ENCODE assay signal across 34 cellular contexts in genomic region chr14:99072433-99072832, GRCh38.
"Had no signal": no experiment of that assay in that cellular context is flagged by ENCODE, and none has a peak within 500 bp of the region (broad histone marks: within the 10 kb centered on the region; RNA-seq: fewer than 3 reads in every experiment).

No MANE protein-coding gene starts in this region.

- H3K4me3 ChIP-seq: colonic mucosa, esophagus squamous epithelium, heart right ventricle, left ventricle myocardium inferior, lower lobe of right lung, mucosa of descending colon, neural progenitor cell, ovary, psoas muscle, sigmoid colon, stomach, testis, tibial artery, upper lobe of left lung had no signal

- DNase-seq: colonic mucosa; effector CD8-positive, alpha-beta T cell; esophagus squamous epithelium; foreskin melanocyte; glutamatergic neuron; heart right ventricle; hippocampal formation; kidney glomerular epithelial cell; left colon; left ventricle myocardium inferior; lower lobe of right lung; mucosa of descending colon; naive B cell; occipital lobe; ovary; psoas muscle; right cardiac atrium; sigmoid colon; stimulated activated CD4-positive, alpha-beta T cell treated with anti-CD3 and anti-CD28 coated beads, Interleukin-2, amount 100 ng/mL, for 24 hours; stimulated activated CD4-positive, alpha-beta T cell treated with anti-CD3 and anti-CD28 coated beads, Interleukin-4, amount 100 ng/mL, for 24 hours; stimulated activated naive CD4-positive, alpha-beta T cell treated with Interleukin-2 at 50 U/mL for 16 hours; stomach; testis had no signal

- H3K27me3 ChIP-seq: colonic mucosa, esophagus squamous epithelium, neural progenitor cell, ovary, sigmoid colon, stomach, testis, tibial artery, upper lobe of left lung had no signal

- FAIRE-seq: endothelial cell of umbilical vein, islet of Langerhans, urothelium cell line had no signal

- H3K4me1 Mint-ChIP-seq: memory B cell, mesothelial cell of epicardium, naive B cell, neural progenitor cell had no signal

- H2AFZ ChIP-seq: neural progenitor cell had no signal

- ATAC-seq: heart right ventricle; left colon; lower lobe of right lung; mucosa of descending colon; natural killer cell treated with Interleukin-12 subunit alpha and Interleukin-12 subunit beta and Interleukin-15 and Interleukin-18, amount 100 ng/mL, for 72 hours; psoas muscle; right cardiac atrium; stimulated activated effector memory CD8-positive, alpha-beta T cell treated with anti-CD3 and anti-CD28 coated beads, Interleukin-12 subunit alpha, Interleukin-12 subunit beta, amount 100 ng/mL, for 72 hours had no signal

- H3K4me3 Mint-ChIP-seq: dendritic cell treated with granulocyte-macrophage colony-stimulating factor and Interleukin-4, amounts not matched to agents 40 ng/mL and 50 ng/mL, for 4 days; memory B cell; mesothelial cell of epicardium; naive B cell; natural killer cell treated with Interleukin-12 subunit alpha and Interleukin-12 subunit beta and Interleukin-15 and Interleukin-18, amount 100 ng/mL, for 72 hours; neural progenitor cell; stimulated activated effector memory CD8-positive, alpha-beta T cell treated with anti-CD3 and anti-CD28 coated beads, Interleukin-12 subunit alpha, Interleukin-12 subunit beta, amount 100 ng/mL, for 72 hours had no signal

- H3K4me2 ChIP-seq: neural progenitor cell had no signal

- H3K9ac ChIP-seq: neural progenitor cell had no signal

- H3K27me3 Mint-ChIP-seq: dendritic cell treated with granulocyte-macrophage colony-stimulating factor and Interleukin-4, amounts not matched to agents 40 ng/mL and 50 ng/mL, for 4 days; naive B cell; natural killer cell treated with Interleukin-12 subunit alpha and Interleukin-12 subunit beta and Interleukin-15 and Interleukin-18, amount 100 ng/mL, for 72 hours had no signal

- H3K27ac Mint-ChIP-seq: memory B cell; mesothelial cell of epicardium; naive B cell; natural killer cell treated with Interleukin-12 subunit alpha and Interleukin-12 subunit beta and Interleukin-15 and Interleukin-18, amount 100 ng/mL, for 72 hours; neural progenitor cell; stimulated activated effector memory CD8-positive, alpha-beta T cell treated with anti-CD3 and anti-CD28 coated beads, Interleukin-12 subunit alpha, Interleukin-12 subunit beta, amount 100 ng/mL, for 72 hours had no signal

- H3K27ac ChIP-seq: colonic mucosa, esophagus squamous epithelium, heart right ventricle, left ventricle myocardium inferior, lower lobe of right lung, neural progenitor cell, ovary, psoas muscle, sigmoid colon, stomach, testis, tibial artery, upper lobe of left lung had no signal

- H3K9me3 Mint-ChIP-seq: natural killer cell treated with Interleukin-12 subunit alpha and Interleukin-12 subunit beta and Interleukin-15 and Interleukin-18, amount 100 ng/mL, for 72 hours; stimulated activated effector memory CD8-positive, alpha-beta T cell treated with anti-CD3 and anti-CD28 coated beads, Interleukin-12 subunit alpha, Interleukin-12 subunit beta, amount 100 ng/mL, for 72 hours had no signal

- H3K9me3 ChIP-seq: colonic mucosa, lower lobe of right lung, mucosa of descending colon, psoas muscle, testis had no signal

- H3K36me3 Mint-ChIP-seq: memory B cell; natural killer cell treated with Interleukin-12 subunit alpha and Interleukin-12 subunit beta and Interleukin-15 and Interleukin-18, amount 100 ng/mL, for 72 hours; neural progenitor cell; stimulated activated effector memory CD8-positive, alpha-beta T cell treated with anti-CD3 and anti-CD28 coated beads, Interleukin-12 subunit alpha, Interleukin-12 subunit beta, amount 100 ng/mL, for 72 hours had no signal

- H3K4me1 ChIP-seq: colonic mucosa, left ventricle myocardium inferior, lower lobe of right lung, neural progenitor cell, psoas muscle, sigmoid colon, stomach, testis, tibial artery, upper lobe of left lung had no signal

- H3K36me3 ChIP-seq: colonic mucosa, esophagus squamous epithelium, heart right ventricle, left ventricle myocardium inferior, lower lobe of right lung, neural progenitor cell, ovary, sigmoid colon, stomach, tibial artery, upper lobe of left lung had no signal
